8 cellular contexts compared by ENCODE assay signal in the genomic region with DNA sequence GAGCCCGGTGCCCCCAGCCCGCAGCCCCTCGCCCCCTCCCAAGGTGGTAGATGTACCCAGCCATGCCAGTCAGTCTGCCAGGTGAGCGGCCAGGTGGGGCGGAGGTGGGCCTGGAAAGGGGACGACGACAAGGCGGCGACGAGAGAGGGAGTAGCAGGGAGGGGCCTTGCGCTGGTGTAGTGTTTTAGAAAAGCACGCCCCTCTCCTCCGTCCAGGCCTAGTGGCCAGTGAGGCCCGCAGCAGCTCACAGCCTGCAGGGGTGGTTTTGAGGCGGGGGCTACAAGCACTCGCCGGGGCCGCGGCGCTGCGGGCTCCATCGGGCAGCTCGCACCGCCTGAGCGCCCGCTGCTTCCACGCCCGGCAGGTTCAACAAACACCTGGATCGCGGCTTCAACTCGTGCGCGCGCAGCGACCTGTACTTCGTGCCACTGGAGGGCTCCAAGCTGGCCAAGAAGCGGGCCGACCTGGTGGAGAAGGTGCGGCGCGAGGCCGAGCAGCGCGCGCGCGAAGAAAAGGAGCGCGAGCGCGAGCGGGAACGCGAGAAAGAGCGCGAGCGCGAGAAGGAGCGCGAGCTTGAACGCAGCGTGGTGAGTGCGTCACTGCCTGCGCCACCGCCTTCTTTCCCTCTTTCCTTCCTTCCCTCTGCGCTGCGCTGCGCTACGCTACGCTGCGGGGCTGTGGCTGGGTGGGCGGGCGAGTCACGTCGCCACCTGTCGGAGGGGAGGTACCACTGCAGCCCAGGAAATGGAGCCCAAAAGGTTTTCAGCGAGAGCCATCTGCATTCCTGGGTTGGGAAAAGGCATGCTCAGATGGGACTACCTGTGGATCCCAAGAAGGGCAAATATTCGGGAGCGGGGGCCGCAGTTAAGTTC. TPM values are rescaled to one million over a fixed set of nuclear protein-coding genes. Genes with fewer than 3 reads are reported as not detected.
DNase-seq lines count a peak whose midpoint lies in the region; ATAC-seq and TF ChIP-seq lines count a peak whose summit lies in the region.

No MANE protein-coding gene starts in this region.

- H3K27me3 ChIP-seq in ascending aorta, result no peaks in the 10 kb centered on the region
- H3K27me3 ChIP-seq in right atrium auricular region, result no peaks in the 10 kb centered on the region
- H3K27me3 ChIP-seq in aorta (ENCODE audit: control insufficient read depth in 1 of 2, insufficient read depth in 2 of 2, low read length in 1 of 2), result no peaks in the 10 kb centered on the region

- H3K36me3 ChIP-seq in ascending aorta, result peaks cover 30 to 45% of the 10 kb centered on the region in 2 donors
- peaks cover 28% of the 10 kb centered on the region for H3K36me3 ChIP-seq in right atrium auricular region
- peaks cover 3 to 8% of the 10 kb centered on the region in 2 donors for H3K36me3 ChIP-seq in aorta (ENCODE audit: control insufficient read depth in 1 of 2, insufficient read depth in 2 of 2, low read length in 1 of 2)

- 1% methylated on average over 71 to 80 of the region's 80 CpGs for WGBS in aorta, 2 donors

- H3K4me3 ChIP-seq in ascending aorta (peak overlapping the region; percentile 64 to 67), right atrium auricular region (peak overlapping the region; percentile 42 to 72), aorta (ENCODE audit: low read length in 2 of 2) (peak overlapping the region; percentile 8 to 49)

- H3K4me1 Mint-ChIP-seq in T-helper 2 cell treated with Interferon-gamma antibody and Interleukin-4, amounts not matched to agents 5 μg/mL and 100 μg/mL, for 36 hours (ENCODE audit: low read depth), result peaks cover 44% of the 10 kb centered on the region

- peak; percentile 82 for DNase-seq in NCI-H187 treated with DMSO at 0.1 percent for 48 hours (lab: John Stamatoyannopoulos, UW)
- DNase-seq in T-helper 2 cell treated with Interferon-gamma antibody and Interleukin-4, amounts not matched to agents 5 μg/mL and 100 μg/mL, for 36 hours (ENCODE audit: low spot score), result peak; percentile 92
- DNase-seq in ascending aorta (ENCODE audit: low spot score in 2 of 2), result peak; percentile 72 to 96
- peak; percentile 94 for DNase-seq in right atrium auricular region (ENCODE audit: low spot score)
- peak; percentile 96 for DNase-seq in putamen (ENCODE audit: low spot score)
- peak; percentile 96 to 97 for DNase-seq in aorta

- no peaks in the 10 kb centered on the region for H3K9me3 ChIP-seq in ascending aorta
- H3K9me3 ChIP-seq in right atrium auricular region, result no peaks in the 10 kb centered on the region
- H3K9me3 ChIP-seq in aorta (ENCODE audit: control insufficient read depth, low read length), result no peaks in the 10 kb centered on the region

- no peaks in the 10 kb centered on the region for H3K9me3 Mint-ChIP-seq in T-helper 2 cell treated with Interferon-gamma antibody and Interleukin-4, amounts not matched to agents 5 μg/mL and 100 μg/mL, for 36 hours

- peak overlapping the region; percentile 98 for H3K27ac Mint-ChIP-seq in T-helper 2 cell treated with Interferon-gamma antibody and Interleukin-4, amounts not matched to agents 5 μg/mL and 100 μg/mL, for 36 hours

- H3K27me3 Mint-ChIP-seq in T-helper 2 cell treated with Interferon-gamma antibody and Interleukin-4, amounts not matched to agents 5 μg/mL and 100 μg/mL, for 36 hours (ENCODE audit: low read depth), result no peaks in the 10 kb centered on the region

- ATAC-seq in GM18498 (IDR thresholded peaks at IDR 0.05; ENCODE audit: unreplicated experiment) (peak; percentile 91), HG02938 (IDR thresholded peaks at IDR 0.05; ENCODE audit: unreplicated experiment) (peak; percentile 86), aorta (ENCODE audit: low FRiP score) (peak; percentile 94)

- H3K4me3 Mint-ChIP-seq in T-helper 2 cell treated with Interferon-gamma antibody and Interleukin-4, amounts not matched to agents 5 μg/mL and 100 μg/mL, for 36 hours, result peak overlapping the region; percentile 85

- intact Hi-C loops in ascending aorta (cut with DNase I) (loop anchor here (1.0 kb wide), 1 partner anchor 13 kb away; no protein-coding TSS in a partner anchor), aorta (cut with DNase I) (loop anchor here in 1 of 2 donors (2.0 kb wide), 1 partner anchor 69 kb away; no protein-coding TSS in a partner anchor)

- H3K27ac ChIP-seq in ascending aorta (peak overlapping the region; percentile 85 to 93), right atrium auricular region (peak overlapping the region; percentile 87 to 95), aorta (ENCODE audit: low read depth in 1 of 2, low read length in 2 of 2) (peak overlapping the region; percentile 43 to 53)

- TF ChIP-seq CTCF in ascending aorta (IDR thresholded peaks at IDR 0.05) (peak; percentile 95 to 97 (median 95)), right atrium auricular region (IDR thresholded peaks at IDR 0.05) (peak; percentile 95 to 97)

- H3K36me3 Mint-ChIP-seq in T-helper 2 cell treated with Interferon-gamma antibody and Interleukin-4, amounts not matched to agents 5 μg/mL and 100 μg/mL, for 36 hours (ENCODE audit: low read depth), result peaks cover 34% of the 10 kb centered on the region

- H3K4me1 ChIP-seq in ascending aorta, result peaks cover 15 to 32% of the 10 kb centered on the region in 2 donors
- H3K4me1 ChIP-seq in right atrium auricular region, result peaks cover 0 to 65% of the 10 kb centered on the region in 2 donors
- H3K4me1 ChIP-seq in aorta (ENCODE audit: control insufficient read depth in 1 of 2, insufficient read depth in 2 of 2, low read length in 2 of 2), result no peaks in the 10 kb centered on the region

RNA-seq across cellular contexts. Expression of a gene that starts 5.9 kb away (rescaled TPM):
- not detected for total RNA-seq in ascending aorta
- total RNA-seq in right atrium auricular region, result not detected
- total RNA-seq in aorta, result not detected
- not detected for polyA plus RNA-seq in aorta

RNA-seq across cellular contexts. Expression of a gene that starts 6.1 kb away (rescaled TPM):
- total RNA-seq in ascending aorta (558 TPM), right atrium auricular region (100 to 1,000 TPM; 398 to 533 TPM), aorta (100 to 1,000 TPM; 197 to 233 TPM)
- 1,000 to 10,000 TPM in 1 of 2 donors, 100 to 1,000 TPM in 1; 849 to 1,017 TPM for polyA plus RNA-seq in aorta

RNA-seq across cellular contexts. Expression of a gene that starts 10.0 kb away (rescaled TPM):
- total RNA-seq in ascending aorta (207 TPM), right atrium auricular region (10 to 100 TPM; 37.1 to 68.9 TPM), aorta (100 to 1,000 TPM; 138 to 146 TPM)
- polyA plus RNA-seq in aorta, result 100 to 1,000 TPM in 1 of 2 donors, 10 to 100 TPM in 1; 22.7 to 149 TPM

RNA-seq across cellular contexts. Expression of a gene that starts 13.4 kb away (rescaled TPM):
- total RNA-seq in ascending aorta (1.7 TPM), right atrium auricular region (1 to 10 TPM; 3.7 to 7.5 TPM), aorta (10 to 100 TPM; 29.8 to 42.3 TPM)
- 10 to 100 TPM; 10.1 to 25.7 TPM for polyA plus RNA-seq in aorta

RNA-seq across cellular contexts. Expression of a gene that starts 23.3 kb away (rescaled TPM):
- 30.3 TPM for total RNA-seq in ascending aorta
- total RNA-seq in right atrium auricular region, result 10 to 100 TPM in 1 of 2 donors, 1 to 10 TPM in 1; 9.7 to 36.9 TPM
- total RNA-seq in aorta, result 10 to 100 TPM; 59.0 to 79.5 TPM
- polyA plus RNA-seq in aorta, result 100 to 1,000 TPM in 1 of 2 donors, 10 to 100 TPM in 1; 14.7 to 116 TPM

Comparison
In these comparisons a context has a peak if more than half of its experiments do, and no peak if none do; other contexts are left out.
1. Peak in every context shown above with its lines: DNase-seq, ATAC-seq, H3K4me3 ChIP-seq and H3K27ac ChIP-seq.